Comparison of ENCODE assay signal across 1 cellular context in the genomic region with DNA sequence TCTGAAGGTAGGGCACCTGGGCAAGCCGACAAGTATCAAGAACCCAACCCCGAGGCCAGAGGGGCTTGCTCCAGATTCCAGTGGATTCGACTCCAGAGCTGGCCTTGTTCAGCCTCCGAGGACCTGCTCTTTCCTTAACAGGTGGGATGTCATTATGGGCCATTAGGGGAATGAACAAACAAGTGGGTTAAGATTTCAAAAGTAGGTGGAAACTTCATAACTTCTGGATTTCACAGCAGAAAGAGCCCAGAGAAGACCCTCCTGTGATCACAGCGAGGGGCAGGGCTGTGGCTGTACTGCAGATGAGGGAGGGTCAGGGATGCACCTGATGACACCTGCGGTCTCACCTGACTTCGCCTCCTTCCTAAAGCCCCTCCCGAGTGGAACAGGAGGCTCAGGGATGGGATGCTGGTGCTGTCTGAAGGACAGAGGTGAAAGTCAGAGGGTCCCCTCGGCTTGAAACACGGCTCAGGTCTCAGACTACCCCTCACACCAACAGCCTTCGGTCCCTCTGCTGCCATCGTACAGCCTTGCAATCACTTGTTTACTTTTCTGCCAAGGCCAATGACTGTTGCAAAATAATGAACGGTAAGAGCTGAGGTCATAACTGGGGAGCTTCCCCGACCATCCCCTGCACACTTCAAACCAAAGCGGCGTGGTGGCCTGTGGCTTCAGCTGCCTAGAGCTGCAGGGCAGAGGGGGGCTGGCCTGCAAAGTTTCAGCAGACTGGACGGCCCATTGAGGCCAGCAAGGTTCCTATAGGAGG.
TF ChIP-seq lines count a peak whose summit lies in the region.

No MANE protein-coding gene starts in this region.

TF ChIP-seq in HepG2, 621 proteins besides CTCF, POLR2A, EP300 and RAD21 (continued from another document and continues in another):
- TF ChIP-seq, protein P1, sequence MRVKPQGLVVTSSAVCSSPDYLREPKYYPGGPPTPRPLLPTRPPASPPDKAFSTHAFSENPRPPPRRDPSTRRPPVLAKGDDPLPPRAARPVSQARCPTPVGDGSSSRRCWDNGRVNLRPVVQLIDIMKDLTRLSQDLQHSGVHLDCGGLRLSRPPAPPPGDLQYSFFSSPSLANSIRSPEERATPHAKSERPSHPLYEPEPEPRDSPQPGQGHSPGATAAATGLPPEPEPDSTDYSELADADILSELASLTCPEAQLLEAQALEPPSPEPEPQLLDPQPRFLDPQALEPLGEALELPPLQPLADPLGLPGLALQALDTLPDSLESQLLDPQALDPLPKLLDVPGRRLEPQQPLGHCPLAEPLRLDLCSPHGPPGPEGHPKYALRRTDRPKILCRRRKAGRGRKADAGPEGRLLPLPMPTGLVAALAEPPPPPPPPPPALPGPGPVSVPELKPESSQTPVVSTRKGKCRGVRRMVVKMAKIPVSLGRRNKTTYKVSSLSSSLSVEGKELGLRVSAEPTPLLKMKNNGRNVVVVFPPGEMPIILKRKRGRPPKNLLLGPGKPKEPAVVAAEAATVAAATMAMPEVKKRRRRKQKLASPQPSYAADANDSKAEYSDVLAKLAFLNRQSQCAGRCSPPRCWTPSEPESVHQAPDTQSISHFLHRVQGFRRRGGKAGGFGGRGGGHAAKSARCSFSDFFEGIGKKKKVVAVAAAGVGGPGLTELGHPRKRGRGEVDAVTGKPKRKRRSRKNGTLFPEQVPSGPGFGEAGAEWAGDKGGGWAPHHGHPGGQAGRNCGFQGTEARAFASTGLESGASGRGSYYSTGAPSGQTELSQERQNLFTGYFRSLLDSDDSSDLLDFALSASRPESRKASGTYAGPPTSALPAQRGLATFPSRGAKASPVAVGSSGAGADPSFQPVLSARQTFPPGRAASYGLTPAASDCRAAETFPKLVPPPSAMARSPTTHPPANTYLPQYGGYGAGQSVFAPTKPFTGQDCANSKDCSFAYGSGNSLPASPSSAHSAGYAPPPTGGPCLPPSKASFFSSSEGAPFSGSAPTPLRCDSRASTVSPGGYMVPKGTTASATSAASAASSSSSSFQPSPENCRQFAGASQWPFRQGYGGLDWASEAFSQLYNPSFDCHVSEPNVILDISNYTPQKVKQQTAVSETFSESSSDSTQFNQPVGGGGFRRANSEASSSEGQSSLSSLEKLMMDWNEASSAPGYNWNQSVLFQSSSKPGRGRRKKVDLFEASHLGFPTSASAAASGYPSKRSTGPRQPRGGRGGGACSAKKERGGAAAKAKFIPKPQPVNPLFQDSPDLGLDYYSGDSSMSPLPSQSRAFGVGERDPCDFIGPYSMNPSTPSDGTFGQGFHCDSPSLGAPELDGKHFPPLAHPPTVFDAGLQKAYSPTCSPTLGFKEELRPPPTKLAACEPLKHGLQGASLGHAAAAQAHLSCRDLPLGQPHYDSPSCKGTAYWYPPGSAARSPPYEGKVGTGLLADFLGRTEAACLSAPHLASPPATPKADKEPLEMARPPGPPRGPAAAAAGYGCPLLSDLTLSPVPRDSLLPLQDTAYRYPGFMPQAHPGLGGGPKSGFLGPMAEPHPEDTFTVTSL (CRISPR knock-in tag; IDR thresholded peaks at IDR 0.05; ENCODE audit: borderline replicate concordance), result peak; percentile 79
- TF ChIP-seq, protein P2, sequence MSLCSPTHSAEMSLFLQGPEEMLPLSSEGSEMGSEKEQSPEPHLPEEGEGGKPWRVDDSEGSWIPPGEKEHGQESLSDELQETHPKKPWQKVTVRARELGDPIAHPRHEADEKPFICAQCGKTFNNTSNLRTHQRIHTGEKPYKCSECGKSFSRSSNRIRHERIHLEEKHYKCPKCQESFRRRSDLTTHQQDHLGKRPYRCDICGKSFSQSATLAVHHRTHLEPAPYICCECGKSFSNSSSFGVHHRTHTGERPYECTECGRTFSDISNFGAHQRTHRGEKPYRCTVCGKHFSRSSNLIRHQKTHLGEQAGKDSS (CRISPR knock-in tag; IDR thresholded peaks at IDR 0.05; ENCODE audit: borderline replicate concordance, low read depth), result no peak
- TF ChIP-seq ZNF530 (CRISPR knock-in tag; IDR thresholded peaks at IDR 0.05; ENCODE audit: low read depth) (no peak), GABPA (IDR thresholded peaks at IDR 0.05; ENCODE audit: low read depth, low read length) (no peak), GABPA (CRISPR knock-in tag; IDR thresholded peaks at IDR 0.05; ENCODE audit: low read depth) (no peak), ZNF737 (CRISPR knock-in tag; IDR thresholded peaks at IDR 0.05; ENCODE audit: borderline replicate concordance) (no peak), ZFYVE20 (CRISPR knock-in tag; IDR thresholded peaks at IDR 0.05; ENCODE audit: borderline replicate concordance, low read depth) (no peak), IKZF1 (IDR thresholded peaks at IDR 0.05) (no peak), KDM6A (CRISPR knock-in tag; IDR thresholded peaks at IDR 0.05; ENCODE audit: low read depth) (peak; percentile 45; the same call in 1 of the 2 replicates), ZNF121 (CRISPR knock-in tag; IDR thresholded peaks at IDR 0.05) (no peak), TEAD2 (CRISPR knock-in tag; IDR thresholded peaks at IDR 0.05) (no peak), ZNF256 (CRISPR knock-in tag; conservative IDR thresholded peaks at IDR 0.05) (0 out of 2 replicates have a peak, but pooled peaks have one; percentile 26), ZNF703 (CRISPR knock-in tag; IDR thresholded peaks at IDR 0.05; ENCODE audit: borderline replicate concordance) (no peak), ZNF331 (CRISPR knock-in tag; IDR thresholded peaks at IDR 0.05) (peak; percentile 84), MTF2 (CRISPR knock-in tag; IDR thresholded peaks at IDR 0.05; ENCODE audit: borderline replicate concordance) (0 out of 2 replicates have a peak, but pooled peaks have one; percentile 29), ZNF766 (CRISPR knock-in tag; IDR thresholded peaks at IDR 0.05; ENCODE audit: borderline replicate concordance) (no peak), ZFAT (CRISPR knock-in tag; conservative IDR thresholded peaks at IDR 0.05) (no peak), KAT8 (CRISPR knock-in tag; IDR thresholded peaks at IDR 0.05) (peak; percentile 67), ZNF44 (CRISPR knock-in tag; IDR thresholded peaks at IDR 0.05) (no peak), SUZ12 (IDR thresholded peaks at IDR 0.05; ENCODE audit: low read depth, low read length) (no peak), MEIS1 (CRISPR knock-in tag; IDR thresholded peaks at IDR 0.05; ENCODE audit: borderline replicate concordance) (no peak; the same call in 1 of the 2 replicates), NFE2 (CRISPR knock-in tag; IDR thresholded peaks at IDR 0.05) (no peak), SP1 (IDR thresholded peaks at IDR 0.05) (no peak), SP1 (CRISPR knock-in tag; IDR thresholded peaks at IDR 0.05) (no peak), CREB1 (IDR thresholded peaks at IDR 0.05) (no peak), CREB1 (CRISPR knock-in tag; IDR thresholded peaks at IDR 0.05) (peak; percentile 79), ZBTB7A (CRISPR knock-in tag; IDR thresholded peaks at IDR 0.05) (peak; percentile 83; the same call in 1 of the 2 replicates), ZNF709 (CRISPR knock-in tag; IDR thresholded peaks at IDR 0.05) (no peak), ZBTB1 (CRISPR knock-in tag; IDR thresholded peaks at IDR 0.05; ENCODE audit: borderline replicate concordance) (no peak), CHD2 (IDR thresholded peaks at IDR 0.05; ENCODE audit: low read depth, low read length) (no peak), SIX1 (CRISPR knock-in tag; IDR thresholded peaks at IDR 0.05; ENCODE audit: borderline replicate concordance) (no peak), REPIN1 (CRISPR knock-in tag; IDR thresholded peaks at IDR 0.05; ENCODE audit: borderline replicate concordance, low read depth) (peak; percentile 88)
- TF ChIP-seq, protein P3, sequence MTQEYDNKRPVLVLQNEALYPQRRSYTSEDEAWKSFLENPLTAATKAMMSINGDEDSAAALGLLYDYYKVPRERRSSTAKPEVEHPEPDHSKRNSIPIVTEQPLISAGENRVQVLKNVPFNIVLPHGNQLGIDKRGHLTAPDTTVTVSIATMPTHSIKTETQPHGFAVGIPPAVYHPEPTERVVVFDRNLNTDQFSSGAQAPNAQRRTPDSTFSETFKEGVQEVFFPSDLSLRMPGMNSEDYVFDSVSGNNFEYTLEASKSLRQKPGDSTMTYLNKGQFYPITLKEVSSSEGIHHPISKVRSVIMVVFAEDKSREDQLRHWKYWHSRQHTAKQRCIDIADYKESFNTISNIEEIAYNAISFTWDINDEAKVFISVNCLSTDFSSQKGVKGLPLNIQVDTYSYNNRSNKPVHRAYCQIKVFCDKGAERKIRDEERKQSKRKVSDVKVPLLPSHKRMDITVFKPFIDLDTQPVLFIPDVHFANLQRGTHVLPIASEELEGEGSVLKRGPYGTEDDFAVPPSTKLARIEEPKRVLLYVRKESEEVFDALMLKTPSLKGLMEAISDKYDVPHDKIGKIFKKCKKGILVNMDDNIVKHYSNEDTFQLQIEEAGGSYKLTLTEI (CRISPR knock-in tag; conservative IDR thresholded peaks at IDR 0.05), result no peak
- TF ChIP-seq, protein P4, sequence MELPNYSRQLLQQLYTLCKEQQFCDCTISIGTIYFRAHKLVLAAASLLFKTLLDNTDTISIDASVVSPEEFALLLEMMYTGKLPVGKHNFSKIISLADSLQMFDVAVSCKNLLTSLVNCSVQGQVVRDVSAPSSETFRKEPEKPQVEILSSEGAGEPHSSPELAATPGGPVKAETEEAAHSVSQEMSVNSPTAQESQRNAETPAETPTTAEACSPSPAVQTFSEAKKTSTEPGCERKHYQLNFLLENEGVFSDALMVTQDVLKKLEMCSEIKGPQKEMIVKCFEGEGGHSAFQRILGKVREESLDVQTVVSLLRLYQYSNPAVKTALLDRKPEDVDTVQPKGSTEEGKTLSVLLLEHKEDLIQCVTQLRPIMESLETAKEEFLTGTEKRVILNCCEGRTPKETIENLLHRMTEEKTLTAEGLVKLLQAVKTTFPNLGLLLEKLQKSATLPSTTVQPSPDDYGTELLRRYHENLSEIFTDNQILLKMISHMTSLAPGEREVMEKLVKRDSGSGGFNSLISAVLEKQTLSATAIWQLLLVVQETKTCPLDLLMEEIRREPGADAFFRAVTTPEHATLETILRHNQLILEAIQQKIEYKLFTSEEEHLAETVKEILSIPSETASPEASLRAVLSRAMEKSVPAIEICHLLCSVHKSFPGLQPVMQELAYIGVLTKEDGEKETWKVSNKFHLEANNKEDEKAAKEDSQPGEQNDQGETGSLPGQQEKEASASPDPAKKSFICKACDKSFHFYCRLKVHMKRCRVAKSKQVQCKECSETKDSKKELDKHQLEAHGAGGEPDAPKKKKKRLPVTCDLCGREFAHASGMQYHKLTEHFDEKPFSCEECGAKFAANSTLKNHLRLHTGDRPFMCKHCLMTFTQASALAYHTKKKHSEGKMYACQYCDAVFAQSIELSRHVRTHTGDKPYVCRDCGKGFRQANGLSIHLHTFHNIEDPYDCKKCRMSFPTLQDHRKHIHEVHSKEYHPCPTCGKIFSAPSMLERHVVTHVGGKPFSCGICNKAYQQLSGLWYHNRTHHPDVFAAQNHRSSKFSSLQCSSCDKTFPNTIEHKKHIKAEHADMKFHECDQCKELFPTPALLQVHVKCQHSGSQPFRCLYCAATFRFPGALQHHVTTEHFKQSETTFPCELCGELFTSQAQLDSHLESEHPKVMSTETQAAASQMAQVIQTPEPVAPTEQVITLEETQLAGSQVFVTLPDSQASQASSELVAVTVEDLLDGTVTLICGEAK (IDR thresholded peaks at IDR 0.05), result no peak
- TF ChIP-seq, protein P4 (CRISPR knock-in tag; IDR thresholded peaks at IDR 0.05), result peak; percentile 64; the same call in 1 of the 2 replicates
- TF ChIP-seq, protein P5, sequence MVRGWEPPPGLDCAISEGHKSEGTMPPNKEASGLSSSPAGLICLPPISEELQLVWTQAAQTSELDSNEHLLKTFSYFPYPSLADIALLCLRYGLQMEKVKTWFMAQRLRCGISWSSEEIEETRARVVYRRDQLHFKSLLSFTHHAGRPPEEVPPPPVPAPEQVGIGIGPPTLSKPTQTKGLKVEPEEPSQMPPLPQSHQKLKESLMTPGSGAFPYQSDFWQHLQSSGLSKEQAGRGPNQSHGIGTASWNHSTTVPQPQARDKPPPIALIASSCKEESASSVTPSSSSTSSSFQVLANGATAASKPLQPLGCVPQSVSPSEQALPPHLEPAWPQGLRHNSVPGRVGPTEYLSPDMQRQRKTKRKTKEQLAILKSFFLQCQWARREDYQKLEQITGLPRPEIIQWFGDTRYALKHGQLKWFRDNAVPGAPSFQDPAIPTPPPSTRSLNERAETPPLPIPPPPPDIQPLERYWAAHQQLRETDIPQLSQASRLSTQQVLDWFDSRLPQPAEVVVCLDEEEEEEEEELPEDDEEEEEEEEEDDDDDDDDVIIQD (CRISPR knock-in tag; IDR thresholded peaks at IDR 0.05; ENCODE audit: low read depth), result no peak
- TF ChIP-seq, protein P6, sequence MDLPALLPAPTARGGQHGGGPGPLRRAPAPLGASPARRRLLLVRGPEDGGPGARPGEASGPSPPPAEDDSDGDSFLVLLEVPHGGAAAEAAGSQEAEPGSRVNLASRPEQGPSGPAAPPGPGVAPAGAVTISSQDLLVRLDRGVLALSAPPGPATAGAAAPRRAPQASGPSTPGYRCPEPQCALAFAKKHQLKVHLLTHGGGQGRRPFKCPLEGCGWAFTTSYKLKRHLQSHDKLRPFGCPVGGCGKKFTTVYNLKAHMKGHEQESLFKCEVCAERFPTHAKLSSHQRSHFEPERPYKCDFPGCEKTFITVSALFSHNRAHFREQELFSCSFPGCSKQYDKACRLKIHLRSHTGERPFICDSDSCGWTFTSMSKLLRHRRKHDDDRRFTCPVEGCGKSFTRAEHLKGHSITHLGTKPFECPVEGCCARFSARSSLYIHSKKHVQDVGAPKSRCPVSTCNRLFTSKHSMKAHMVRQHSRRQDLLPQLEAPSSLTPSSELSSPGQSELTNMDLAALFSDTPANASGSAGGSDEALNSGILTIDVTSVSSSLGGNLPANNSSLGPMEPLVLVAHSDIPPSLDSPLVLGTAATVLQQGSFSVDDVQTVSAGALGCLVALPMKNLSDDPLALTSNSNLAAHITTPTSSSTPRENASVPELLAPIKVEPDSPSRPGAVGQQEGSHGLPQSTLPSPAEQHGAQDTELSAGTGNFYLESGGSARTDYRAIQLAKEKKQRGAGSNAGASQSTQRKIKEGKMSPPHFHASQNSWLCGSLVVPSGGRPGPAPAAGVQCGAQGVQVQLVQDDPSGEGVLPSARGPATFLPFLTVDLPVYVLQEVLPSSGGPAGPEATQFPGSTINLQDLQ (CRISPR knock-in tag; IDR thresholded peaks at IDR 0.05), result no peak
